17 cellular contexts compared by ENCODE assay signal in genomic region chr9:134863941-134864820, GRCh38. TPM values are rescaled to one million over a fixed set of nuclear protein-coding genes. Genes with fewer than 3 reads are reported as not detected.
DNase-seq lines count a peak whose midpoint lies in the region; ATAC-seq and TF ChIP-seq lines count a peak whose summit lies in the region.
"Had no signal": no experiment of that assay in that cellular context is flagged by ENCODE, and none has a peak within 500 bp of the region (broad histone marks: within the 10 kb centered on the region; RNA-seq: fewer than 3 reads in every experiment).

No MANE protein-coding gene starts in this region.

- no peak for ATAC-seq in GM18505 (IDR thresholded peaks at IDR 0.05; ENCODE audit: unreplicated experiment)
- ATAC-seq: activated CD8-positive, alpha-beta memory T cell treated with anti-CD3 and anti-CD28 coated beads, Interleukin-2, amount 10 ng/mL, durations not matched to agents 7 days and 5 days; PC-3; WTC11 had no signal

- H3K27me3 Mint-ChIP-seq in HFFc6 (ENCODE audit: insufficient read depth), result peaks cover 23% of the 10 kb centered on the region

- peaks cover 9% of the 10 kb centered on the region for H3K9me3 Mint-ChIP-seq in HFFc6

- H3K4me3 ChIP-seq in astrocyte of the cerebellum (ENCODE audit: low read depth, low read length), result no peak overlapping the region
- H3K4me3 ChIP-seq: cardiac muscle cell, gastrocnemius medialis had no signal

- H3K36me3 Mint-ChIP-seq in HFFc6 (ENCODE audit: low read depth), result no peaks in the 10 kb centered on the region
- H3K36me3 Mint-ChIP-seq: activated CD8-positive, alpha-beta memory T cell treated with anti-CD3 and anti-CD28 coated beads, Interleukin-2, amount 10 ng/mL, durations not matched to agents 7 days and 5 days had no signal

- TF ChIP-seq POLR2A in GM18505 (IDR thresholded peaks at IDR 0.05; ENCODE audit: borderline replicate concordance, extremely low read depth, insufficient read depth, insufficient read length), result no peak

- H3K27ac Mint-ChIP-seq in HFFc6, result no peak overlapping the region
- H3K27ac Mint-ChIP-seq: activated CD8-positive, alpha-beta memory T cell treated with anti-CD3 and anti-CD28 coated beads, Interleukin-2, amount 10 ng/mL, durations not matched to agents 7 days and 5 days; activated naive CD4-positive, alpha-beta T cell treated with anti-CD3 and anti-CD28 coated beads for 36 hours; WTC11 had no signal

- no peak overlapping the region for H3K4me3 Mint-ChIP-seq in HFFc6
- H3K4me3 Mint-ChIP-seq: activated CD8-positive, alpha-beta memory T cell treated with anti-CD3 and anti-CD28 coated beads, Interleukin-2, amount 10 ng/mL, durations not matched to agents 7 days and 5 days; activated naive CD4-positive, alpha-beta T cell treated with anti-CD3 and anti-CD28 coated beads for 36 hours; WTC11 had no signal

- H3K4me1 Mint-ChIP-seq in HFFc6 (ENCODE audit: low read depth), result no peaks in the 10 kb centered on the region
- H3K4me1 Mint-ChIP-seq: activated CD8-positive, alpha-beta memory T cell treated with anti-CD3 and anti-CD28 coated beads, Interleukin-2, amount 10 ng/mL, durations not matched to agents 7 days and 5 days; WTC11 had no signal

- DNase-seq in H4 (ENCODE audit: low spot score) (peak; percentile 45), astrocyte of the cerebellum (ENCODE audit: low read depth) (peak; percentile 12), hepatic stellate cell (ENCODE audit: low spot score) (peak; percentile 79), smooth muscle cell of the brain vasculature (ENCODE audit: low read depth, low spot score) (peak; percentile 12), HFFc6 (no peak), COLO829 (ENCODE audit: low spot score) (no peak), NCI-H510A (lab: John Stamatoyannopoulos, UW) (no peak)
- DNase-seq: activated CD8-positive, alpha-beta memory T cell treated with anti-CD3 and anti-CD28 coated beads, Interleukin-2, amount 10 ng/mL, durations not matched to agents 7 days and 5 days; activated naive CD4-positive, alpha-beta T cell treated with anti-CD3 and anti-CD28 coated beads for 36 hours; gastrocnemius medialis; NCI-H1417; NCI-H226; PC-3 had no signal

- no peak for TF ChIP-seq CTCF in astrocyte of the cerebellum (IDR thresholded peaks at IDR 0.05; ENCODE audit: low read depth, low read length, missing control alignments)
- no peak for TF ChIP-seq CTCF in HFFc6 (IDR thresholded peaks at IDR 0.05)

- in situ Hi-C loops in astrocyte of the cerebellum (cut with HindIII; ENCODE audit: low sequenced_read_pairs), result no loop called here

RNA-seq across cellular contexts. Expression of gene FCN2, which starts 16.4 kb away (rescaled TPM):
- total RNA-seq in H4 (2014; rRNA removed; shearing (Covaris generic)), result not detected in 2 replicates
- total RNA-seq in HFFc6 (2021; fragmentation: NEBNext Ultra II Directional; extraction: Animal tissue kit (Norgen Biotek cat#: 25700)), result not detected
- total RNA-seq: activated CD8-positive, alpha-beta memory T cell treated with anti-CD3 and anti-CD28 coated beads, Interleukin-2, amount 10 ng/mL, durations not matched to agents 7 days and 5 days; activated naive CD4-positive, alpha-beta T cell treated with anti-CD3 and anti-CD28 coated beads for 36 hours; cardiac muscle cell; gastrocnemius medialis; PC-3; pulmonary artery endothelial cell; WTC11 had no signal

RNA-seq across cellular contexts. Expression of gene FCN1, which starts 53.5 kb away (rescaled TPM):
- not detected in 2 replicates for total RNA-seq in H4 (2014; rRNA removed; shearing (Covaris generic))
- not detected for total RNA-seq in HFFc6 (2021; fragmentation: NEBNext Ultra II Directional; extraction: Animal tissue kit (Norgen Biotek cat#: 25700))
- total RNA-seq: activated CD8-positive, alpha-beta memory T cell treated with anti-CD3 and anti-CD28 coated beads, Interleukin-2, amount 10 ng/mL, durations not matched to agents 7 days and 5 days; activated naive CD4-positive, alpha-beta T cell treated with anti-CD3 and anti-CD28 coated beads for 36 hours; cardiac muscle cell; PC-3; pulmonary artery endothelial cell; WTC11 had no signal

Comparison
In these comparisons a context has a peak if more than half of its experiments do, and no peak if none do; other contexts are left out.
1. DNase-seq: peak in H4 (single experiment), astrocyte of the cerebellum (single experiment), hepatic stellate cell (single experiment) and smooth muscle cell of the brain vasculature (single experiment); none in HFFc6 (single experiment), COLO829 (single experiment) and NCI-H510A (single experiment).